In genomic region chr7:1192171-1192676, GRCh38 we compare ENCODE assay signal across 1 cellular context.
TF ChIP-seq lines count a peak whose summit lies in the region.

No MANE protein-coding gene starts in this region.

TF ChIP-seq in HEK293, 187 proteins besides CTCF, POLR2A, EP300 and RAD21 (continued from another document):
- TF ChIP-seq, protein P1, sequence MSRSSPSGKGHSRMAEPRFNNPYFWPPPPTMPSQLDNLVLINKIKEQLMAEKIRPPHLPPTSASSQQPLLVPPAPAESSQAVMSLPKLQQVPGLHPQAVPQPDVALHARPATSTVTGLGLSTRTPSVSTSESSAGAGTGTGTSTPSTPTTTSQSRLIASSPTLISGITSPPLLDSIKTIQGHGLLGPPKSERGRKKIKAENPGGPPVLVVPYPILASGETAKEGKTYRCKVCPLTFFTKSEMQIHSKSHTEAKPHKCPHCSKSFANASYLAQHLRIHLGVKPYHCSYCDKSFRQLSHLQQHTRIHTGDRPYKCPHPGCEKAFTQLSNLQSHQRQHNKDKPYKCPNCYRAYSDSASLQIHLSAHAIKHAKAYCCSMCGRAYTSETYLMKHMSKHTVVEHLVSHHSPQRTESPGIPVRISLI (tag by site-specific recombination; IDR thresholded peaks at IDR 0.05) = no peak
- TF ChIP-seq PRDM4 (tag by site-specific recombination; IDR thresholded peaks at IDR 0.05) = no peak
- no peak for TF ChIP-seq ZNF114 (tag by site-specific recombination; IDR thresholded peaks at IDR 0.05)
- peak; percentile 46 for TF ChIP-seq ZFHX2 (tag by site-specific recombination; conservative IDR thresholded peaks at IDR 0.05)
- no peak for TF ChIP-seq ZBTB6 (tag by site-specific recombination; IDR thresholded peaks at IDR 0.05)
- no peak for TF ChIP-seq ZNF433 (tag by site-specific recombination; IDR thresholded peaks at IDR 0.05; ENCODE audit: low read depth)
- TF ChIP-seq ZNF629 (tag by site-specific recombination; IDR thresholded peaks at IDR 0.05) = peak; percentile 75
- peak; percentile 72 for TF ChIP-seq ZIC2 (tag by site-specific recombination; IDR thresholded peaks at IDR 0.05)
- peak; percentile 56 for TF ChIP-seq ZBTB21 (tag by site-specific recombination; IDR thresholded peaks at IDR 0.05)
- TF ChIP-seq SCRT2 (tag by site-specific recombination; IDR thresholded peaks at IDR 0.05) = peak; percentile 77
- TF ChIP-seq ZNF140 (tag by site-specific recombination; IDR thresholded peaks at IDR 0.05) = no peak
TF ChIP-seq in HEK293: peak in this region for 7.
